8 cellular contexts compared by ENCODE assay signal in the genomic region with DNA sequence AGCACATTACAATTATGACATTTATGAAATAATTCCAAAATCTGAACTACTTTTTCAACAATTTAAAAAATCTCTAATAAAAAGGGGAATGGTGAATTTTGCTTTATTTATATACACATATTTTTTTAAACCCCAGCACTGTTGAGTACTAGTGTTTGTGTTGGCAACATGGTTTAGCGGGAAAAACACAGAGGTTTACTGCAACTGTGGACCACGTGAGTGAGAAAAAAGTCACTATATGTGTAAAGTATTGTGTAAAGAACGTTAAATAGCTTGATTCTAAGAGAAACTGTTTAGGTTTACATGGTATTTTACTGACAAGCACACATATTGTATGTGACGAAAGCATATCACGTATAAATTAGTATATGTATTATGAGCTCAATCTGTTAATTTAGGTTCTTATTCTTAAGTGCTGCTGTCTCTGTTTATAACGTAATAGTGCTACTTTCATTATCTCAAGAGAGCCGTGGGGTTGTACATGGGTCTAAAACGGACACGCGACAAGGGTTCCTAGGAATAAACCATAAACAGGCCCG. TPM values are rescaled to one million over a fixed set of nuclear protein-coding genes. Genes with fewer than 3 reads are reported as not detected.
A peak's percentile ranks its signal among the peaks of the same experiment; 100 is the strongest.
DNase-seq lines count a peak whose midpoint lies in the region; ATAC-seq and TF ChIP-seq lines count a peak whose summit lies in the region.

No MANE protein-coding gene starts in this region.

- H3K9me3 ChIP-seq in SJCRH30 (replicated peaks): no peaks in the 10 kb centered on the region
- no peaks in the 10 kb centered on the region for H3K9me3 ChIP-seq in gastrocnemius medialis

- H3K27ac ChIP-seq in SJCRH30 (peak overlapping the region; percentile 93), gastrocnemius medialis (peak overlapping the region in 3 of 4 donors; percentile 87 to 95 (median 88))

- H3K9me3 Mint-ChIP-seq in T-helper 2 cell treated with Interferon-gamma antibody and Interleukin-4, amounts not matched to agents 5 μg/mL and 100 μg/mL, for 36 hours: no peaks in the 10 kb centered on the region

- TF ChIP-seq POLR2A in gastrocnemius medialis (IDR thresholded peaks at IDR 0.05): no peak

- H3K27me3 Mint-ChIP-seq in T-helper 2 cell treated with Interferon-gamma antibody and Interleukin-4, amounts not matched to agents 5 μg/mL and 100 μg/mL, for 36 hours (ENCODE audit: low read depth): no peaks in the 10 kb centered on the region

- in situ Hi-C loops in gastrocnemius medialis (cut with MboI; ENCODE audit: low sequenced_read_pairs in 4 of 4): no loop called here

- DNase-seq in T-helper 2 cell treated with Interferon-gamma antibody and Interleukin-4, amounts not matched to agents 5 μg/mL and 100 μg/mL, for 36 hours (ENCODE audit: low spot score): no peak
- DNase-seq in T-helper 2 cell: no peak
- DNase-seq in SJCRH30: no peak
- DNase-seq in fibroblast of peridontal ligament (ENCODE audit: extremely low read depth): peak; percentile 37
- no peak for DNase-seq in gastrocnemius medialis
- DNase-seq in GOT3 (lab: John Stamatoyannopoulos, UW): no peak
- no peak for DNase-seq in NCI-H526 (lab: John Stamatoyannopoulos, UW)

- H3K4me3 Mint-ChIP-seq in T-helper 2 cell treated with Interferon-gamma antibody and Interleukin-4, amounts not matched to agents 5 μg/mL and 100 μg/mL, for 36 hours: peak overlapping the region; percentile 99

- peak overlapping the region; percentile 96 for H3K27ac Mint-ChIP-seq in T-helper 2 cell treated with Interferon-gamma antibody and Interleukin-4, amounts not matched to agents 5 μg/mL and 100 μg/mL, for 36 hours

- ATAC-seq in gastrocnemius medialis: no peak
- no peak for ATAC-seq in GM21717 (IDR thresholded peaks at IDR 0.05; ENCODE audit: unreplicated experiment)

- peaks cover 25% of the 10 kb centered on the region for H3K4me1 Mint-ChIP-seq in T-helper 2 cell treated with Interferon-gamma antibody and Interleukin-4, amounts not matched to agents 5 μg/mL and 100 μg/mL, for 36 hours (ENCODE audit: low read depth)

- H3K4me1 ChIP-seq in SJCRH30 (peaks cover 16% of the 10 kb centered on the region), gastrocnemius medialis (peaks cover 12 to 21% of the 10 kb centered on the region in 2 donors)

- H3K27me3 ChIP-seq in SJCRH30: no peaks in the 10 kb centered on the region
- H3K27me3 ChIP-seq in gastrocnemius medialis: no peaks in the 10 kb centered on the region

- peaks cover 37% of the 10 kb centered on the region for H3K36me3 Mint-ChIP-seq in T-helper 2 cell treated with Interferon-gamma antibody and Interleukin-4, amounts not matched to agents 5 μg/mL and 100 μg/mL, for 36 hours (ENCODE audit: low read depth)

- peaks cover 19% of the 10 kb centered on the region for H3K36me3 ChIP-seq in SJCRH30
- H3K36me3 ChIP-seq in gastrocnemius medialis: no peaks in the 10 kb centered on the region

- H3K4me3 ChIP-seq in SJCRH30 (peak overlapping the region; percentile 84), gastrocnemius medialis (peak overlapping the region; percentile 71 to 97 (median 84))

- intact Hi-C loops in gastrocnemius medialis (cut with DNase I; ENCODE audit: low total_unique reads): loop anchor here (2.0 to 5.0 kb wide), 2 partner anchors 233 to 302 kb away; no protein-coding TSS in a partner anchor

- no peak for TF ChIP-seq CTCF in gastrocnemius medialis (IDR thresholded peaks at IDR 0.05 in 4 of 5, conservative IDR thresholded peaks at IDR 0.05 in 1 of 5)

RNA-seq across cellular contexts. Expression of gene SKA3, which starts 0.6 kb away (rescaled TPM):
- total RNA-seq in SJCRH30 (2014; rRNA removed; shearing (Covaris generic)): 77.0 and 79.3 TPM in 2 replicates
- total RNA-seq in gastrocnemius medialis: under 1 TPM in 2 of 4 donors, not detected in 2; 0.13 to 0.24 TPM

RNA-seq across cellular contexts. Expression of gene MRPL57, which starts 0.7 kb away (rescaled TPM):
- 37.7 and 40.5 TPM in 2 replicates for total RNA-seq in SJCRH30 (2014; rRNA removed; shearing (Covaris generic))
- 10 to 100 TPM; 32.1 to 53.8 (median 47.6) TPM for total RNA-seq in gastrocnemius medialis

RNA-seq across cellular contexts. Expression of gene SAP18, which starts 35.8 kb away (rescaled TPM):
- total RNA-seq in SJCRH30 (2014; rRNA removed; shearing (Covaris generic)): 126 and 148 TPM in 2 replicates
- total RNA-seq in gastrocnemius medialis: 10 to 100 TPM; 46.8 to 84.1 (median 68.2) TPM

Comparison
In these comparisons a context has a peak if more than half of its experiments do, and no peak if none do; other contexts are left out.
1. RNA of gene SKA3, which starts 0.6 kb away (total RNA-seq): 77.0 to 79.3 TPM in SJCRH30; 0.13 to 0.24 TPM in gastrocnemius medialis; every median in the first group is over 10 times any median in the second.